9 cellular contexts compared by ENCODE assay signal in the genomic region with DNA sequence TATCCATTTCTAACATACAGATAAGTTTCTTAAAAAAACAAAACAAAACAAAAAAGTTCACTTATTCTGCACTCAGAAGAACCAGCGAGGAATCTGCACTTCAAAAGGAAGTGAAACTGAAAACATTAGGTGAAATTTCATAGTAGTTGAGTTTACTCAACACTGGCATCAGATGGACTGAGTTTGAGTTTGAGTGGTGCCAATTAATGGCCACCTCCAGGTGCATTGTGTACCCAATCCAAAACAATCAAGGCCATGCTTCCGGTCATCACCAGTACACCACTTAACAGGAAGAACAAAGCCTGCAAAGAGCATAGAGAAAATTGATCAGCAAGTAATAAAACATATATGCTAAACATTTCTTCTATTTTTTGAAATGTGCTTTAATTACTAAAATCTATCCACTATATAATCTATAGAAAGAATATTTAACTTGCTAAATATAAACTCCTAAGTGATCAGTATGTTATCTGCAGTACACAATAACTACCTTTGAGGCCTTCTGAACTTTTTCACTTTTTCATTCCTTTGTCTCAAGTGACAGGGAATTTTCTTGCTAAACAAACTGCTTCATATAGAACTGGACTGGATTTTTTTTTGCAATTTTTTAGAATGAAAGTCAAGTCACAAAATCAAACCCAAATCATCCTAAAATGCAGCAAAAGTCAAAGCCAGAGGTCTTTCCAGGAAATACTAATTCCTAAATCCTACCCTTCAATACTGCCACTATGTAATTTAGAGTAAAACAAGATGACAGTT. TPM values are rescaled to one million over a fixed set of nuclear protein-coding genes. Genes with fewer than 3 reads are reported as not detected.
DNase-seq lines count a peak whose midpoint lies in the region; ATAC-seq and TF ChIP-seq lines count a peak whose summit lies in the region.
"Had no signal": no experiment of that assay in that cellular context is flagged by ENCODE, and none has a peak within 500 bp of the region (broad histone marks: within the 10 kb centered on the region; RNA-seq: fewer than 3 reads in every experiment).

No MANE protein-coding gene starts in this region.

- H3K27ac Mint-ChIP-seq in activated naive CD4-positive, alpha-beta T cell treated with anti-CD3 and anti-CD28 coated beads, Interleukin-2, amount 10 ng/mL, durations not matched to agents 7 days and 5 days, result peak overlapping the region; percentile 81
- H3K27ac Mint-ChIP-seq in activated B cell treated with CpG ODN at 0.5 μM for 24 hours, result peak overlapping the region; percentile 83
- peak overlapping the region; percentile 69 for H3K27ac Mint-ChIP-seq in stimulated activated memory B cell treated with anti-CD40 and anti-IgM and Interleukin-4, amounts not matched to agents 10 μg/mL and 1 μg/mL and 100 μg/mL, for 72 hours

- DNase-seq in activated naive CD4-positive, alpha-beta T cell treated with anti-CD3 and anti-CD28 coated beads, Interleukin-2, amount 10 ng/mL, durations not matched to agents 7 days and 5 days, result no peak
- DNase-seq in activated naive CD4-positive, alpha-beta T cell treated with anti-CD3 and anti-CD28 coated beads, Interleukin-2, amount 50 U/mL, for 16 hours, result no peak
- DNase-seq in activated B cell treated with CpG ODN at 0.5 μM for 24 hours (no peak), dedifferentiated amniotic fluid mesenchymal stem cell (ENCODE audit: extremely low spot score) (no peak), adrenal gland (no peak), dorsolateral prefrontal cortex (no peak)
- DNase-seq: activated CD4-positive, CD25-positive, alpha-beta regulatory T cell treated with anti-CD3 and anti-CD28 coated beads, Interleukin-2, amount 50 U/mL, for 72 hours had no signal

- H3K4me3 Mint-ChIP-seq in activated naive CD4-positive, alpha-beta T cell treated with anti-CD3 and anti-CD28 coated beads, Interleukin-2, amount 10 ng/mL, durations not matched to agents 7 days and 5 days, result no peak overlapping the region
- H3K4me3 Mint-ChIP-seq in activated B cell treated with CpG ODN at 0.5 μM for 24 hours, result no peak overlapping the region
- no peak overlapping the region for H3K4me3 Mint-ChIP-seq in stimulated activated memory B cell treated with anti-CD40 and anti-IgM and Interleukin-4, amounts not matched to agents 10 μg/mL and 1 μg/mL and 100 μg/mL, for 72 hours

- H3K27me3 Mint-ChIP-seq in activated naive CD4-positive, alpha-beta T cell treated with anti-CD3 and anti-CD28 coated beads, Interleukin-2, amount 10 ng/mL, durations not matched to agents 7 days and 5 days, result peaks cover 3% of the 10 kb centered on the region
- H3K27me3 Mint-ChIP-seq in activated B cell treated with CpG ODN at 0.5 μM for 24 hours, result no peaks in the 10 kb centered on the region
- no peaks in the 10 kb centered on the region for H3K27me3 Mint-ChIP-seq in stimulated activated memory B cell treated with anti-CD40 and anti-IgM and Interleukin-4, amounts not matched to agents 10 μg/mL and 1 μg/mL and 100 μg/mL, for 72 hours

- H3K4me1 ChIP-seq in adrenal gland (replicated peaks in 1 of 2), result peaks cover 28 to 63% of the 10 kb centered on the region in 2 donors

- no peak for TF ChIP-seq CTCF in activated B cell treated with CpG ODN at 0.5 μM for 24 hours (IDR thresholded peaks at IDR 0.05)
- no peak for TF ChIP-seq CTCF in adrenal gland (IDR thresholded peaks at IDR 0.05)
- TF ChIP-seq CTCF in dorsolateral prefrontal cortex (IDR thresholded peaks at IDR 0.05 in 54 of 56, conservative IDR thresholded peaks at IDR 0.05 in 2 of 56; ENCODE audit: low read depth in 1 of 56, partially characterized antibody in 56 of 56), result no peak

- H3K36me3 Mint-ChIP-seq in activated naive CD4-positive, alpha-beta T cell treated with anti-CD3 and anti-CD28 coated beads, Interleukin-2, amount 10 ng/mL, durations not matched to agents 7 days and 5 days, result peaks cover 68% of the 10 kb centered on the region
- peaks cover 77% of the 10 kb centered on the region for H3K36me3 Mint-ChIP-seq in activated B cell treated with CpG ODN at 0.5 μM for 24 hours (ENCODE audit: low read depth)
- H3K36me3 Mint-ChIP-seq in stimulated activated memory B cell treated with anti-CD40 and anti-IgM and Interleukin-4, amounts not matched to agents 10 μg/mL and 1 μg/mL and 100 μg/mL, for 72 hours, result peaks cover 64% of the 10 kb centered on the region

- no peaks in the 10 kb centered on the region for H3K9me3 Mint-ChIP-seq in activated naive CD4-positive, alpha-beta T cell treated with anti-CD3 and anti-CD28 coated beads, Interleukin-2, amount 10 ng/mL, durations not matched to agents 7 days and 5 days
- no peaks in the 10 kb centered on the region for H3K9me3 Mint-ChIP-seq in activated B cell treated with CpG ODN at 0.5 μM for 24 hours
- no peaks in the 10 kb centered on the region for H3K9me3 Mint-ChIP-seq in stimulated activated memory B cell treated with anti-CD40 and anti-IgM and Interleukin-4, amounts not matched to agents 10 μg/mL and 1 μg/mL and 100 μg/mL, for 72 hours

- no peak for TF ChIP-seq POLR2A in adrenal gland (IDR thresholded peaks at IDR 0.05)

- POLR2A ChIA-PET in activated B cell treated with CpG ODN at 0.5 μM for 24 hours (lab: Charles Lee), result interaction anchor here (1.1 to 2.2 kb wide), 3 partner anchors 10 to 236 kb away, joined by 3 to 6 read pairs (median 5); no protein-coding TSS in a partner anchor

- ATAC-seq in HG03025 (IDR thresholded peaks at IDR 0.05; ENCODE audit: low FRiP score, unreplicated experiment) (peak; percentile 61), activated B cell treated with CpG ODN at 0.5 μM for 24 hours (ENCODE audit: low read depth) (peak; percentile 74)
- peak; percentile 86 for ATAC-seq in stimulated activated memory B cell treated with anti-CD40 and anti-IgM and Interleukin-4, amounts not matched to agents 10 μg/mL and 1 μg/mL and 100 μg/mL, for 72 hours

- peaks cover 0 to 76% of the 10 kb centered on the region in 2 donors for H3K36me3 ChIP-seq in adrenal gland (replicated peaks in 1 of 2)

- intact Hi-C loops in activated B cell treated with CpG ODN at 0.5 μM for 24 hours (cut with micrococcal nuclease), result loop anchor here (1.0 to 5.0 kb wide), 3 partner anchors 10 to 234 kb away; no protein-coding TSS in a partner anchor
- intact Hi-C loops in adrenal gland (cut with DNase I), result no loop called here
- intact Hi-C loops in dorsolateral prefrontal cortex (cut with DNase I), result loop anchor here in 1 of 2 donors (10.0 kb wide), 1 partner anchor 206 kb away; no protein-coding TSS in a partner anchor

- H3K4me3 ChIP-seq in adrenal gland (no peak overlapping the region), dorsolateral prefrontal cortex (no peak overlapping the region)

- H3K9me3 ChIP-seq in adrenal gland (replicated peaks in 1 of 3), result no peaks in the 10 kb centered on the region

- WGBS in adrenal gland, 4 donors, result 67 to 75% (median 69%) methylated on average over 2 of the region's 2 CpGs

- CTCF ChIA-PET in activated naive CD4-positive, alpha-beta T cell treated with anti-CD3 and anti-CD28 coated beads, Interleukin-2, amount 10 ng/mL, durations not matched to agents 7 days and 5 days (lab: Charles Lee), result no interaction called here
- CTCF ChIA-PET in activated B cell treated with CpG ODN at 0.5 μM for 24 hours (lab: Charles Lee), result no interaction called here

- no peak overlapping the region for H3K27ac ChIP-seq in adrenal gland
- peak overlapping the region in 7 of 59 donors; percentile 0 to 44 (median 14) for H3K27ac ChIP-seq in dorsolateral prefrontal cortex

- H3K27me3 ChIP-seq in adrenal gland (no peaks in the 10 kb centered on the region), dorsolateral prefrontal cortex (no peaks in the 10 kb centered on the region)

- H3K4me1 Mint-ChIP-seq in activated naive CD4-positive, alpha-beta T cell treated with anti-CD3 and anti-CD28 coated beads, Interleukin-2, amount 10 ng/mL, durations not matched to agents 7 days and 5 days, result peaks cover 58% of the 10 kb centered on the region
- H3K4me1 Mint-ChIP-seq in activated B cell treated with CpG ODN at 0.5 μM for 24 hours, result peaks cover 54% of the 10 kb centered on the region
- H3K4me1 Mint-ChIP-seq in stimulated activated memory B cell treated with anti-CD40 and anti-IgM and Interleukin-4, amounts not matched to agents 10 μg/mL and 1 μg/mL and 100 μg/mL, for 72 hours, result peaks cover 38% of the 10 kb centered on the region

RNA-seq across cellular contexts. Expression of a gene that starts 11.5 kb away (rescaled TPM):
- total RNA-seq in activated B cell treated with CpG ODN at 0.5 μM for 24 hours (231 and 247 TPM in 2 replicates), adrenal gland (100 to 1,000 TPM; 128 to 948 (median 375) TPM), dorsolateral prefrontal cortex (100 to 1,000 TPM in 118 of 120 experiments, 10 to 100 TPM in 2; 80.8 to 431 (median 175) TPM)
- 100 to 1,000 TPM in 2 of 3 donors, 10 to 100 TPM in 1; 94.6 to 119 (median 108) TPM for polyA plus RNA-seq in adrenal gland
